ENCODE assay signal across 24 cellular contexts in the genomic region with DNA sequence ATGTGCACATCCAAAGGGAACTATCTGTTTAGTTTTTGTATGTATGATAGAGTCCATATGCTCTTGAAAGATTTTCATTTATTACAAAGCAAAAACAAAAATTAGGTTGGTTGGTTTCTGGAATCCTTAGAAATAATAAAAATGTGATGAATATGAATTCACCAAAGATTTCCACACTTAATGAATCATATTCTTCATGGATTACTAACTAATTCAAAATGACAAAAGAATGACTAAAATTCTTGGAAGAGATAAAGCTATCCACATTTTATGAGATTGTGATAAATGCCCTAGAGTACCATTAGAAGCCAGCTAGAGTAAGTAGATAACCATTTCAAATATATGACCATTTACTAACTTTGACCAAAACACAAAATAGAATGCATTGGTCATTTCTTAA.
DNase-seq lines count a peak whose midpoint lies in the region; ATAC-seq, FAIRE-seq and TF ChIP-seq lines count a peak whose summit lies in the region.
"Had no signal": no experiment of that assay in that cellular context is flagged by ENCODE, and none has a peak within 500 bp of the region (broad histone marks: within the 10 kb centered on the region; RNA-seq: fewer than 3 reads in every experiment).

No MANE protein-coding gene starts in this region.

- no peak for ATAC-seq in HepG2
- ATAC-seq: activated T-cell treated with anti-CD3 and anti-CD28 coated beads, Interleukin-2, amount 50 U/mL, for 4 hours; mucosa of descending colon; stimulated activated effector memory CD8-positive, alpha-beta T cell treated with anti-CD3 and anti-CD28 coated beads, Interleukin-12 subunit alpha, Interleukin-12 subunit beta, amount 100 ng/mL, for 72 hours had no signal

- DNase-seq in AG09309 (ENCODE audit: low read depth): peak; percentile 31
- peak; percentile 75 for DNase-seq in HCEC 1CT
- DNase-seq in SK-N-SH: no peak
- DNase-seq in fibroblast of villous mesenchyme (ENCODE audit: low read depth): peak; percentile 45
- no peak for DNase-seq in activated T-cell treated with anti-CD3 and anti-CD28 coated beads for 4 hours
- DNase-seq in GM12892 (ENCODE audit: insufficient read length): no peak
- DNase-seq in KG1 (lab: John Stamatoyannopoulos, UW): no peak
- no peak for DNase-seq in HepG2 (ENCODE audit: low spot score)
- DNase-seq: ACHN; activated CD4-positive, alpha-beta T cell treated with anti-CD3 and anti-CD28 coated beads for 1 hour; activated naive CD4-positive, alpha-beta T cell treated with Interleukin-2 at 50 U/mL for 16 hours; activated T-cell treated with anti-CD3 and anti-CD28 coated beads, Interleukin-2, amount 50 U/mL, for 4 hours; CD4-positive, CD25-positive, alpha-beta regulatory T cell; DMS 273 treated with DMSO at 0.1 percent for 48 hours; islet precursor cell; mucosa of descending colon; NCI-H1694 treated with DMSO at 0.1 percent for 48 hours; Right ventricle myocardium superior; sigmoid colon; stimulated activated CD4-positive, alpha-beta T cell treated with anti-CD3 and anti-CD28 coated beads, Interleukin-2, amount 100 ng/mL, for 24 hours had no signal

- in situ Hi-C loops in HepG2 (cut with HindIII; ENCODE audit: extremely low pct_ligation_motif_present, low pct_unique_long_range_greater_than_20kb): no loop called here

- H3K9me3 ChIP-seq in SK-N-SH (no peaks in the 10 kb centered on the region), HepG2 (ENCODE audit: low read length) (no peaks in the 10 kb centered on the region)
- H3K9me3 ChIP-seq: mucosa of descending colon, sigmoid colon had no signal

- no peak for TF ChIP-seq POLR2A in GM12892 (IDR thresholded peaks at IDR 0.05; ENCODE audit: low read depth, low read length)
- no peak for TF ChIP-seq POLR2A in HepG2 (IDR thresholded peaks at IDR 0.05; ENCODE audit: insufficient read depth in 1 of 2, low read depth in 2 of 2, low read length in 2 of 2)

- H3K36me3 ChIP-seq in SK-N-SH (replicated peaks in 1 of 2; ENCODE audit: control insufficient read depth in 1 of 2, insufficient read depth in 2 of 2, low read length in 1 of 2): peaks cover 0 to 2% of the 10 kb centered on the region in 2 experiments
- H3K36me3 ChIP-seq in HepG2 (replicated peaks in 1 of 2; ENCODE audit: control insufficient read depth in 1 of 2, insufficient read depth in 2 of 2, low read length in 2 of 2): no peaks in the 10 kb centered on the region; a peak in 1 of 5 replicates

- intact Hi-C loops in HepG2 (cut with micrococcal nuclease; ENCODE audit: unreplicated experiment): no loop called here

- no TSS peak for BruUV-seq in HepG2 (replicated peaks; lab: Mats Ljungman, UMichigan)

- TF ChIP-seq CTCF in AG09309 (IDR thresholded peaks at IDR 0.05; ENCODE audit: control insufficient read depth, insufficient read depth, low read depth, low read length, missing control alignments) (no peak), SK-N-SH (IDR thresholded peaks at IDR 0.05) (no peak), fibroblast of villous mesenchyme (IDR thresholded peaks at IDR 0.05; ENCODE audit: insufficient read depth, low read depth, low read length) (no peak), HepG2 (CRISPR knock-in tag; IDR thresholded peaks at IDR 0.05) (no peak)

- FAIRE-seq in GM12892 (lab: Jason Lieb, UNC) (no peak), HepG2 (lab: Jason Lieb, UNC) (no peak)
- FAIRE-seq: endothelial cell of umbilical vein, TTC549, urothelium cell line had no signal

- no peaks in the 10 kb centered on the region for H3K9me2 ChIP-seq in SK-N-SH

- CTCF ChIA-PET in SK-N-SH (lab: Yijun Ruan, JAX) (interaction anchor here (1.2 to 1.5 kb wide), 3 partner anchors 11 to 275 kb away, joined by 3 to 5 read pairs (median 4); no protein-coding TSS in a partner anchor), HepG2 (lab: Yijun Ruan, JAX; ENCODE audit: low intra/inter-chr PET ratio, low total read pairs) (no interaction called here)

- H3K4me1 ChIP-seq in SK-N-SH (ENCODE audit: control insufficient read depth in 1 of 2, insufficient read depth in 2 of 2, low read depth in 1 of 2, low read length in 1 of 2) (peaks cover 8 to 34% of the 10 kb centered on the region in 2 experiments; a peak in 3 of 4 replicates), HepG2 (ENCODE audit: insufficient read depth, low read length) (no peaks in the 10 kb centered on the region)

- H3K4me3 ChIP-seq in AG09309 (ENCODE audit: control insufficient read depth, low read depth, low read length) (no peak overlapping the region), SK-N-SH (ENCODE audit: low read depth in 2 of 2, low read length in 1 of 2) (0 out of 4 replicates have a peak overlapping the region, but pooled peaks of 1 of the 2 experiments have one; percentile 13), fibroblast of villous mesenchyme (ENCODE audit: low read depth, low read length) (no peak overlapping the region), HepG2 (replicated peaks in 1 of 3; ENCODE audit: insufficient read depth in 1 of 3, low read depth in 2 of 3, low read length in 3 of 3) (no peak overlapping the region)
- H3K4me3 ChIP-seq: mucosa of descending colon, sigmoid colon had no signal

- peaks cover 6% of the 10 kb centered on the region; the same call in 1 of the 2 replicates for H4K20me1 ChIP-seq in SK-N-SH (ENCODE audit: insufficient read depth)
- H4K20me1 ChIP-seq in HepG2 (ENCODE audit: insufficient read depth, low read length): no peaks in the 10 kb centered on the region

- H2AFZ ChIP-seq in SK-N-SH (ENCODE audit: low read depth): no peak overlapping the region
- H2AFZ ChIP-seq in HepG2 (ENCODE audit: low read length): no peak overlapping the region

- POLR2A ChIA-PET in SK-N-SH (lab: Yijun Ruan, JAX): no interaction called here
- POLR2A ChIA-PET in HepG2 (lab: Yijun Ruan, JAX): no interaction called here

- H3F3A ChIP-seq in SK-N-SH (replicated peaks; ENCODE audit: insufficient read depth): peaks cover 23% of the 10 kb centered on the region

- TF ChIP-seq EP300 in SK-N-SH (IDR thresholded peaks at IDR 0.05; ENCODE audit: borderline replicate concordance in 1 of 2, low read depth in 1 of 2, low read length in 1 of 2): peak in 1 of 2 experiments; percentile 29; a peak in 1 of 4 replicates
- TF ChIP-seq EP300 in HepG2 (IDR thresholded peaks at IDR 0.05; ENCODE audit: low read depth in 2 of 2, low read length in 2 of 2): no peak
- TF ChIP-seq EP300 in HepG2 (CRISPR knock-in tag; IDR thresholded peaks at IDR 0.05; ENCODE audit: borderline replicate concordance): no peak

- H3K4me2 ChIP-seq in SK-N-SH (peak overlapping the region; percentile 15; the same call in 1 of the 2 replicates), HepG2 (ENCODE audit: low read depth, low read length) (no peak overlapping the region)

- H3K27me3 ChIP-seq in SK-N-SH (ENCODE audit: insufficient read depth): no peaks in the 10 kb centered on the region
- no peaks in the 10 kb centered on the region for H3K27me3 ChIP-seq in HepG2 (ENCODE audit: control insufficient read depth in 1 of 2, insufficient read depth in 2 of 2, low read length in 2 of 2)
- H3K27me3 ChIP-seq: sigmoid colon had no signal

- no peaks in the 10 kb centered on the region for H3K79me2 ChIP-seq in SK-N-SH (ENCODE audit: insufficient read depth)
- no peaks in the 10 kb centered on the region for H3K79me2 ChIP-seq in HepG2 (ENCODE audit: insufficient read depth, low read length)

- TF ChIP-seq RAD21 in SK-N-SH (IDR thresholded peaks at IDR 0.05; ENCODE audit: low read length) (no peak), HepG2 (CRISPR knock-in tag; IDR thresholded peaks at IDR 0.05) (no peak)

- H3K9ac ChIP-seq in SK-N-SH (no peak overlapping the region; the same call in 1 of the 2 replicates), HepG2 (ENCODE audit: insufficient read depth, low read depth, low read length) (no peak overlapping the region)

- peak overlapping the region; percentile 11 to 99; a peak in 3 of 4 replicates for H3K27ac ChIP-seq in SK-N-SH (ENCODE audit: low read depth in 2 of 2, low read length in 1 of 2)
- no peak overlapping the region for H3K27ac ChIP-seq in HepG2 (ENCODE audit: extremely low read length, insufficient read depth, low read length)
- H3K27ac ChIP-seq: sigmoid colon had no signal

TF ChIP-seq in SK-N-SH, 30 proteins besides CTCF, POLR2A, EP300 and RAD21:
- TF ChIP-seq SMC3 (IDR thresholded peaks at IDR 0.05; ENCODE audit: low read depth, low read length) (no peak), FOSL2 (IDR thresholded peaks at IDR 0.05; ENCODE audit: borderline replicate concordance, low read depth) (peak; percentile 55; the same call in 1 of the 2 replicates), PBX3 (IDR thresholded peaks at IDR 0.05) (peak; percentile 87), TCF12 (IDR thresholded peaks at IDR 0.05) (peak; percentile 62), YY1 (IDR thresholded peaks at IDR 0.05; ENCODE audit: low read depth) (no peak), JUND (IDR thresholded peaks at IDR 0.05) (peak; percentile 59)

TF ChIP-seq in HepG2, 621 proteins besides CTCF, POLR2A, EP300 and RAD21 (continues in another document):
- TF ChIP-seq, protein P1, sequence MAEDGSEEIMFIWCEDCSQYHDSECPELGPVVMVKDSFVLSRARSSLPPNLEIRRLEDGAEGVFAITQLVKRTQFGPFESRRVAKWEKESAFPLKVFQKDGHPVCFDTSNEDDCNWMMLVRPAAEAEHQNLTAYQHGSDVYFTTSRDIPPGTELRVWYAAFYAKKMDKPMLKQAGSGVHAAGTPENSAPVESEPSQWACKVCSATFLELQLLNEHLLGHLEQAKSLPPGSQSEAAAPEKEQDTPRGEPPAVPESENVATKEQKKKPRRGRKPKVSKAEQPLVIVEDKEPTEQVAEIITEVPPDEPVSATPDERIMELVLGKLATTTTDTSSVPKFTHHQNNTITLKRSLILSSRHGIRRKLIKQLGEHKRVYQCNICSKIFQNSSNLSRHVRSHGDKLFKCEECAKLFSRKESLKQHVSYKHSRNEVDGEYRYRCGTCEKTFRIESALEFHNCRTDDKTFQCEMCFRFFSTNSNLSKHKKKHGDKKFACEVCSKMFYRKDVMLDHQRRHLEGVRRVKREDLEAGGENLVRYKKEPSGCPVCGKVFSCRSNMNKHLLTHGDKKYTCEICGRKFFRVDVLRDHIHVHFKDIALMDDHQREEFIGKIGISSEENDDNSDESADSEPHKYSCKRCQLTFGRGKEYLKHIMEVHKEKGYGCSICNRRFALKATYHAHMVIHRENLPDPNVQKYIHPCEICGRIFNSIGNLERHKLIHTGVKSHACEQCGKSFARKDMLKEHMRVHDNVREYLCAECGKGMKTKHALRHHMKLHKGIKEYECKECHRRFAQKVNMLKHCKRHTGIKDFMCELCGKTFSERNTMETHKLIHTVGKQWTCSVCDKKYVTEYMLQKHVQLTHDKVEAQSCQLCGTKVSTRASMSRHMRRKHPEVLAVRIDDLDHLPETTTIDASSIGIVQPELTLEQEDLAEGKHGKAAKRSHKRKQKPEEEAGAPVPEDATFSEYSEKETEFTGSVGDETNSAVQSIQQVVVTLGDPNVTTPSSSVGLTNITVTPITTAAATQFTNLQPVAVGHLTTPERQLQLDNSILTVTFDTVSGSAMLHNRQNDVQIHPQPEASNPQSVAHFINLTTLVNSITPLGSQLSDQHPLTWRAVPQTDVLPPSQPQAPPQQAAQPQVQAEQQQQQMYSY (CRISPR knock-in tag; IDR thresholded peaks at IDR 0.05): no peak
- TF ChIP-seq HOXA5 (CRISPR knock-in tag; IDR thresholded peaks at IDR 0.05) (no peak), ZNF24 (IDR thresholded peaks at IDR 0.05) (no peak), ZFP36 (IDR thresholded peaks at IDR 0.05; ENCODE audit: borderline replicate concordance, low read depth, low read length, partially characterized antibody) (no peak)

Comparison
In these comparisons a context has a peak if more than half of its experiments do, and no peak if none do; other contexts are left out.
1. DNase-seq: peak in AG09309 (single experiment), HCEC 1CT (single experiment) and fibroblast of villous mesenchyme (single experiment); none in SK-N-SH (single experiment), activated T-cell treated with anti-CD3 and anti-CD28 coated beads for 4 hours (single experiment), GM12892 (single experiment), KG1 (single experiment) and HepG2 (single experiment).